Comparison of ENCODE assay signal across 8 cellular contexts in the genomic region with DNA sequence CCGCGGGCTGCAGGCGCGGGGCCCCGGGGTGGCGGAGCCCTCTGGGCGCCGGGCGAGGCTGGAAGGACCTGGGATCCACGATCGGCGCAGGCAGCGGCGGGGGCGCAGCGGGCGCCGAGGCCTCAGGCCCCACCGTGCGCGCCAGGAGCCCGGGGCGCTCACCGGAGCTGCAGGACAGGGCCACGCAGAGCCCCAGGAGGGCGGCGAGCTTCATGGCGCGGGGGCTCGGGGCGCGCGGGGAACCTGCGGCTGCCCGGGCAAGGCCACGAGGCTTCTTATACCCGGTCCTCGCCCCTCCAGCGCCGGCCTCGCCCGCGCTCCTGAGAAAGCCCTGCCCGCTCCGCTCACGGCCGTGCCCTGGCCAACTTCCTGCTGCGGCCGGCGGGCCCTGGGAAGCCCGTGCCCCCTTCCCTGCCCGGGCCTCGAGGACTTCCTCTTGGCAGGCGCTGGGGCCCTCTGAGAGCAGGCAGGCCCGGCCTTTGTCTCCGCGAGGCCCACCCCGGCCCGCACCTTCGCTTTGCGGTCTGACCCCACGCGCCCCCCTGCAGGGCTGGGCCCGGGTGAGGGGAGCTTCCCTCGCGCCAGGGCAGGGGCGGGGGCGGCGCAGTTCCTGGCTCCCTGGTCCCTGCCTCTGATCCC. TPM values are rescaled to one million over a fixed set of nuclear protein-coding genes. Genes with fewer than 3 reads are reported as not detected.
DNase-seq lines count a peak whose midpoint lies in the region; ATAC-seq and TF ChIP-seq lines count a peak whose summit lies in the region.

A gene with protein sequence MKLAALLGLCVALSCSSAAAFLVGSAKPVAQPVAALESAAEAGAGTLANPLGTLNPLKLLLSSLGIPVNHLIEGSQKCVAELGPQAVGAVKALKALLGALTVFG (minus strand): TSS at position 251 of the 639 bp plus-strand sequence. CDS start 37 bp downstream, at position 214.

- H3K27me3 ChIP-seq in lower lobe of right lung (ENCODE audit: low read depth): peaks cover 41% of the 10 kb centered on the region
- H3K27me3 ChIP-seq in thoracic aorta (replicated peaks; ENCODE audit: insufficient read depth): peaks cover 5% of the 10 kb centered on the region

- peaks cover 19% of the 10 kb centered on the region for H3K4me1 ChIP-seq in lower lobe of right lung
- no peaks in the 10 kb centered on the region for H3K4me1 ChIP-seq in thoracic aorta (ENCODE audit: control insufficient read depth in 1 of 2, low read depth in 2 of 2)

- ATAC-seq in lower lobe of right lung: peak; percentile 64 to 70
- ATAC-seq in thoracic aorta (ENCODE audit: insufficient number of reproducible peaks, low FRiP score, low read depth): no peak
- no peak for ATAC-seq in GM18519 (IDR thresholded peaks at IDR 0.05; ENCODE audit: low FRiP score, unreplicated experiment)

- in situ Hi-C loops in astrocyte of the cerebellum (cut with HindIII; ENCODE audit: low sequenced_read_pairs): no loop called here

- intact Hi-C loops in lower lobe of right lung (cut with DNase I): no loop called here

- H3K4me3 ChIP-seq in astrocyte of the cerebellum (ENCODE audit: low read depth, low read length) (peak within 1 kb of the TSS; percentile 12), lower lobe of right lung (peak within 1 kb of the TSS; percentile 42), thoracic aorta (peak within 1 kb of the TSS; percentile 35)

- DNase-seq in activated CD8-positive, alpha-beta memory T cell treated with anti-CD3 and anti-CD28 coated beads for 24 hours: peak; percentile 53
- DNase-seq in activated CD8-positive, alpha-beta memory T cell treated with anti-CD3 and anti-CD28 coated beads, Interleukin-2, amount 50 U/mL, for 48 hours: no peak
- DNase-seq in astrocyte of the cerebellum (ENCODE audit: low read depth): no peak
- DNase-seq in lower lobe of right lung: peak; percentile 74
- DNase-seq in thoracic aorta (ENCODE audit: low spot score): no peak
- no peak for DNase-seq in hippocampal formation (lab: John Stamatoyannopoulos, UW)
- no peak for DNase-seq in hypothalamus (lab: John Stamatoyannopoulos, UW)

- TF ChIP-seq CTCF in astrocyte of the cerebellum (IDR thresholded peaks at IDR 0.05; ENCODE audit: low read depth, low read length, missing control alignments): no peak
- TF ChIP-seq CTCF in lower lobe of right lung (IDR thresholded peaks at IDR 0.05): no peak
- no peak for TF ChIP-seq CTCF in thoracic aorta (IDR thresholded peaks at IDR 0.05)

- no peak within 1 kb of the TSS for H3K27ac ChIP-seq in lower lobe of right lung
- H3K27ac ChIP-seq in thoracic aorta: no peak within 1 kb of the TSS

- H3K9me3 ChIP-seq in lower lobe of right lung (no peaks in the 10 kb centered on the region), thoracic aorta (no peaks in the 10 kb centered on the region)

- H3K36me3 ChIP-seq in lower lobe of right lung (no peaks in the 10 kb centered on the region), thoracic aorta (no peaks in the 10 kb centered on the region)

RNA-seq across cellular contexts. Expression of the gene that starts here (rescaled TPM):
- total RNA-seq in lower lobe of right lung: 1,318 TPM
- total RNA-seq in thoracic aorta: not detected

Comparison
In these comparisons a context has a peak if more than half of its experiments do, and no peak if none do; other contexts are left out.
1. RNA of the gene that starts here (total RNA-seq): 1,318 TPM in lower lobe of right lung (single experiment); not detected in thoracic aorta; every median in the first group is over 1,000 times any median in the second.
2. DNase-seq: peak in activated CD8-positive, alpha-beta memory T cell treated with anti-CD3 and anti-CD28 coated beads for 24 hours (single experiment) and lower lobe of right lung (single experiment); none in activated CD8-positive, alpha-beta memory T cell treated with anti-CD3 and anti-CD28 coated beads, Interleukin-2, amount 50 U/mL, for 48 hours (single experiment), astrocyte of the cerebellum (single experiment), thoracic aorta (single experiment), hippocampal formation (0 of 2) and hypothalamus (0 of 51).
3. ATAC-seq: peak in lower lobe of right lung (2 of 2); none in thoracic aorta (single experiment) and GM18519 (single experiment).
4. Peak in every context shown above with its lines, with median percentiles within 50 percentile points of each other: H3K4me3 ChIP-seq.